In genomic region chr6:20757761-20758160, GRCh38 we compare ENCODE assay signal across 20 cellular contexts.
DNase-seq lines count a peak whose midpoint lies in the region; ATAC-seq and TF ChIP-seq lines count a peak whose summit lies in the region.
"Had no signal": no experiment of that assay in that cellular context is flagged by ENCODE, and none has a peak within 500 bp of the region (broad histone marks: within the 10 kb centered on the region; RNA-seq: fewer than 3 reads in every experiment).

No MANE protein-coding gene starts in this region.

- ATAC-seq in HG03460 (IDR thresholded peaks at IDR 0.05; ENCODE audit: unreplicated experiment) = no peak
- ATAC-seq: heart left ventricle, right lobe of liver had no signal

- TF ChIP-seq CTCF in HFFc6 (IDR thresholded peaks at IDR 0.05) = no peak
- TF ChIP-seq CTCF in astrocyte of the spinal cord (IDR thresholded peaks at IDR 0.05; ENCODE audit: low read depth, low read length) = no peak

- H3K4me3 ChIP-seq in astrocyte of the spinal cord (ENCODE audit: low read depth, low read length) = no peak overlapping the region
- H3K4me3 ChIP-seq: colonic mucosa, heart left ventricle, neural progenitor cell, Peyer's patch, right lobe of liver, testis had no signal

- in situ Hi-C loops in astrocyte of the spinal cord (cut with HindIII; ENCODE audit: low sequenced_read_pairs) = no loop called here

- H3K4me1 Mint-ChIP-seq in HFFc6 (ENCODE audit: low read depth) = peaks cover 34% of the 10 kb centered on the region
- H3K4me1 Mint-ChIP-seq in activated T-helper 2 cell treated with anti-CD3 and anti-CD28 coated beads, Interferon-gamma antibody, Interleukin-2, Interleukin-4, amounts not matched to agents 10 μg/mL and 5 μg/mL and 100 μg/mL, durations not matched to agents 14 hours and 24 hours and 36 hours (ENCODE audit: low read depth) = no peaks in the 10 kb centered on the region
- H3K4me1 Mint-ChIP-seq: activated B cell treated with CpG ODN at 0.5 μM for 24 hours had no signal

- intact Hi-C loops in activated T-helper 2 cell treated with anti-CD3 and anti-CD28 coated beads, Interferon-gamma antibody, Interleukin-2, Interleukin-4, amounts not matched to agents 10 μg/mL and 5 μg/mL and 100 μg/mL, durations not matched to agents 14 hours and 24 hours and 36 hours (cut with micrococcal nuclease) = no loop called here

- no peaks in the 10 kb centered on the region; the same call in 1 of the 2 replicates for H3K27me3 Mint-ChIP-seq in HFFc6 (ENCODE audit: insufficient read depth)
- no peaks in the 10 kb centered on the region for H3K27me3 Mint-ChIP-seq in activated T-helper 2 cell treated with anti-CD3 and anti-CD28 coated beads, Interferon-gamma antibody, Interleukin-2, Interleukin-4, amounts not matched to agents 10 μg/mL and 5 μg/mL and 100 μg/mL, durations not matched to agents 14 hours and 24 hours and 36 hours (ENCODE audit: low read depth)
- H3K27me3 Mint-ChIP-seq: activated B cell treated with CpG ODN at 0.5 μM for 24 hours, B cell had no signal

- H3K9me3 Mint-ChIP-seq in HFFc6 = no peaks in the 10 kb centered on the region
- H3K9me3 Mint-ChIP-seq in activated T-helper 2 cell treated with anti-CD3 and anti-CD28 coated beads, Interferon-gamma antibody, Interleukin-2, Interleukin-4, amounts not matched to agents 10 μg/mL and 5 μg/mL and 100 μg/mL, durations not matched to agents 14 hours and 24 hours and 36 hours = peaks cover 7% of the 10 kb centered on the region

- peak; percentile 34 for DNase-seq in AG08396 (ENCODE audit: low spot score)
- peak; percentile 63 for DNase-seq in HFFc6
- peak; percentile 73 for DNase-seq in astrocyte of the spinal cord (ENCODE audit: low read depth, low spot score)
- DNase-seq in kidney glomerular epithelial cell (lab: John Stamatoyannopoulos, UW) = peak; percentile 90
- no peak for DNase-seq in stimulated activated CD4-positive, alpha-beta T cell treated with anti-CD3 and anti-CD28 coated beads, Interleukin-12 subunit alpha, Interleukin-12 subunit beta, amount 100 ng/mL, for 4 hours
- DNase-seq in activated T-helper 2 cell treated with anti-CD3 and anti-CD28 coated beads, Interferon-gamma antibody, Interleukin-2, Interleukin-4, amounts not matched to agents 10 μg/mL and 5 μg/mL and 100 μg/mL, durations not matched to agents 14 hours and 24 hours and 36 hours (ENCODE audit: low spot score) = no peak
- no peak for DNase-seq in SKM-1 (lab: John Stamatoyannopoulos, UW; ENCODE audit: unreplicated experiment)
- DNase-seq: activated B cell treated with CpG ODN at 0.5 μM for 24 hours; activated effector memory CD4-positive, alpha-beta T cell treated with anti-CD3 and anti-CD28 coated beads, Interleukin-2, amount 50 U/mL, for 16 hours; colonic mucosa; heart left ventricle; Peyer's patch; right lobe of liver; stimulated activated CD4-positive, alpha-beta T cell treated with anti-CD3 and anti-CD28 coated beads, Interleukin-4, amount 100 ng/mL, for 24 hours; stimulated activated CD8-positive, alpha-beta memory T cell treated with anti-CD3 and anti-CD28 coated beads, Interleukin-4, amount 100 ng/mL, for 48 hours; testis had no signal

- H3K4me3 Mint-ChIP-seq in HFFc6 = peak overlapping the region; percentile 40
- H3K4me3 Mint-ChIP-seq in activated T-helper 2 cell treated with anti-CD3 and anti-CD28 coated beads, Interferon-gamma antibody, Interleukin-2, Interleukin-4, amounts not matched to agents 10 μg/mL and 5 μg/mL and 100 μg/mL, durations not matched to agents 14 hours and 24 hours and 36 hours (ENCODE audit: low read depth) = no peak overlapping the region
- H3K4me3 Mint-ChIP-seq: activated B cell treated with CpG ODN at 0.5 μM for 24 hours; B cell; neural progenitor cell; T-helper 1 cell treated with Interleukin-12 subunit alpha and Interleukin-12 subunit beta and Interleukin-4 antibody, amounts not matched to agents 30 μg/mL and 1 μg/mL, for 36 hours had no signal

- peaks cover 10% of the 10 kb centered on the region for H3K36me3 Mint-ChIP-seq in HFFc6 (ENCODE audit: low read depth)
- peaks cover 18% of the 10 kb centered on the region for H3K36me3 Mint-ChIP-seq in activated T-helper 2 cell treated with anti-CD3 and anti-CD28 coated beads, Interferon-gamma antibody, Interleukin-2, Interleukin-4, amounts not matched to agents 10 μg/mL and 5 μg/mL and 100 μg/mL, durations not matched to agents 14 hours and 24 hours and 36 hours (ENCODE audit: low read depth)

- H3K27ac Mint-ChIP-seq in HFFc6 = peak overlapping the region; percentile 66; the same call in 1 of the 2 replicates
- no peak overlapping the region for H3K27ac Mint-ChIP-seq in activated T-helper 2 cell treated with anti-CD3 and anti-CD28 coated beads, Interferon-gamma antibody, Interleukin-2, Interleukin-4, amounts not matched to agents 10 μg/mL and 5 μg/mL and 100 μg/mL, durations not matched to agents 14 hours and 24 hours and 36 hours
- H3K27ac Mint-ChIP-seq: activated B cell treated with CpG ODN at 0.5 μM for 24 hours; B cell; neural progenitor cell; T-helper 1 cell treated with Interleukin-12 subunit alpha and Interleukin-12 subunit beta and Interleukin-4 antibody, amounts not matched to agents 30 μg/mL and 1 μg/mL, for 36 hours had no signal

Comparison
In these comparisons a context has a peak if more than half of its experiments do, and no peak if none do; other contexts are left out.
1. DNase-seq: peak in AG08396 (single experiment), HFFc6 (single experiment), astrocyte of the spinal cord (single experiment) and kidney glomerular epithelial cell (single experiment); none in stimulated activated CD4-positive, alpha-beta T cell treated with anti-CD3 and anti-CD28 coated beads, Interleukin-12 subunit alpha, Interleukin-12 subunit beta, amount 100 ng/mL, for 4 hours (single experiment), activated T-helper 2 cell treated with anti-CD3 and anti-CD28 coated beads, Interferon-gamma antibody, Interleukin-2, Interleukin-4, amounts not matched to agents 10 μg/mL and 5 μg/mL and 100 μg/mL, durations not matched to agents 14 hours and 24 hours and 36 hours (single experiment) and SKM-1 (single experiment).